Comparison of ENCODE assay signal across 9 cellular contexts in genomic region chr2:203718087-203718486, GRCh38. TPM values are rescaled to one million over a fixed set of nuclear protein-coding genes. Genes with fewer than 3 reads are reported as not detected.
DNase-seq lines count a peak whose midpoint lies in the region; ATAC-seq and TF ChIP-seq lines count a peak whose summit lies in the region.
"Had no signal": no experiment of that assay in that cellular context is flagged by ENCODE, and none has a peak within 500 bp of the region (broad histone marks: within the 10 kb centered on the region; RNA-seq: fewer than 3 reads in every experiment).

No MANE protein-coding gene starts in this region.

- H3K27ac ChIP-seq in lower lobe of right lung, result no peak overlapping the region
- H3K27ac ChIP-seq: VCaP had no signal

- DNase-seq in activated T-cell treated with anti-CD3 and anti-CD28 coated beads for 1 hour (ENCODE audit: low read depth) (peak; percentile 36), activated T-cell treated with anti-CD3 and anti-CD28 coated beads for 4 hours (no peak), lower lobe of right lung (no peak), AG08395 (ENCODE audit: low spot score) (no peak), posterior cingulate gyrus (no peak), HEK293T (ENCODE audit: extremely low spot score) (no peak)
- peak; percentile 32 to 46 for DNase-seq in activated CD4-positive, alpha-beta T cell treated with anti-CD3 and anti-CD28 coated beads for 4 hours

- H3K4me1 ChIP-seq in lower lobe of right lung, result peaks cover 13% of the 10 kb centered on the region

- no peaks in the 10 kb centered on the region for H3K9me3 ChIP-seq in lower lobe of right lung

- no peak for TF ChIP-seq CTCF in lower lobe of right lung (IDR thresholded peaks at IDR 0.05)

- POLR2A ChIA-PET in HEK293T (lab: Yijun Ruan, JAX), result no interaction called here

- peak; percentile 85 for ATAC-seq in HG03103 (IDR thresholded peaks at IDR 0.05; ENCODE audit: low read depth, unreplicated experiment)
- ATAC-seq in lower lobe of right lung, result peak; percentile 19 to 27

- intact Hi-C loops in lower lobe of right lung (cut with DNase I) (no loop called here), posterior cingulate gyrus (cut with DNase I) (no loop called here)

- CTCF ChIA-PET in HEK293T (lab: Yijun Ruan, JAX), result no interaction called here

- H3K36me3 ChIP-seq in lower lobe of right lung, result no peaks in the 10 kb centered on the region

- H3K27me3 ChIP-seq in lower lobe of right lung (ENCODE audit: low read depth), result no peaks in the 10 kb centered on the region

- H3K4me3 ChIP-seq in lower lobe of right lung, result no peak overlapping the region

TF ChIP-seq in HEK293T, 16 proteins besides CTCF, POLR2A, EP300 and RAD21:
- TF ChIP-seq TARDBP (IDR thresholded peaks at IDR 0.05) (no peak), SUZ12 (IDR thresholded peaks at IDR 0.05) (no peak), FOXK2 (IDR thresholded peaks at IDR 0.05) (no peak), LEF1 (IDR thresholded peaks at IDR 0.05; ENCODE audit: borderline replicate concordance) (no peak), HDGF (IDR thresholded peaks at IDR 0.05; ENCODE audit: borderline replicate concordance) (no peak), ZNF384 (IDR thresholded peaks at IDR 0.05) (no peak), PKNOX1 (IDR thresholded peaks at IDR 0.05) (no peak), ELF4 (IDR thresholded peaks at IDR 0.05) (no peak)

RNA-seq across cellular contexts. Expression of gene CD28, which starts 11.6 kb away (rescaled TPM):
- total RNA-seq in lower lobe of right lung, result 2.2 TPM

Comparison
In these comparisons a context has a peak if more than half of its experiments do, and no peak if none do; other contexts are left out.
1. DNase-seq: peak in activated T-cell treated with anti-CD3 and anti-CD28 coated beads for 1 hour (single experiment) and activated CD4-positive, alpha-beta T cell treated with anti-CD3 and anti-CD28 coated beads for 4 hours (2 of 2); none in activated T-cell treated with anti-CD3 and anti-CD28 coated beads for 4 hours (single experiment), lower lobe of right lung (single experiment), AG08395 (single experiment), posterior cingulate gyrus (0 of 10) and HEK293T (single experiment).